8 cellular contexts compared by ENCODE assay signal in genomic region chr2:120441744-120442471, GRCh38.
DNase-seq lines count a peak whose midpoint lies in the region; ATAC-seq and TF ChIP-seq lines count a peak whose summit lies in the region.

No MANE protein-coding gene starts in this region.

- H3K4me1 Mint-ChIP-seq in T-cell, result peaks cover 6 to 12% (median 6%) of the 10 kb centered on the region in 3 donors

- peak overlapping the region; percentile 43 to 74 (median 60) for H3K4me3 Mint-ChIP-seq in T-cell

- no peaks in the 10 kb centered on the region; the same call in 1 of the 2 replicates for H3K4me1 ChIP-seq in HUES64 (ENCODE audit: insufficient read depth, low read length)
- no peaks in the 10 kb centered on the region for H3K4me1 ChIP-seq in A673 (ENCODE audit: insufficient read depth, low read length, poor library complexity, severe bottlenecking)

- H3K36me3 ChIP-seq in HUES64 (ENCODE audit: insufficient read depth, low read length) (no peaks in the 10 kb centered on the region), A673 (ENCODE audit: insufficient read depth, low read length, poor library complexity, severe bottlenecking) (no peaks in the 10 kb centered on the region)

- peaks cover 47 to 57% of the 10 kb centered on the region in 2 donors for H3K27me3 Mint-ChIP-seq in T-cell

- H3K27ac Mint-ChIP-seq in T-cell, result no peak overlapping the region

- ATAC-seq in T-cell (replicated peaks in 1 of 4) (no peak), left cardiac atrium (peak; percentile 64 to 75), GM19397 (IDR thresholded peaks at IDR 0.05; ENCODE audit: unreplicated experiment) (no peak)

- BruUV-seq in A673 (replicated peaks; lab: Mats Ljungman, UMichigan), result no TSS peak

- POLR2A ChIA-PET in T-cell (lab: Charles Lee) (no interaction called here), A673 (lab: Charles Lee; ENCODE audit: low non-redundant PET) (no interaction called here)

- CTCF ChIA-PET in T-cell (lab: Charles Lee), result no interaction called here
- CTCF ChIA-PET in A673 (lab: Charles Lee), result no interaction called here

- H3K4me3 ChIP-seq in HUES64 (ENCODE audit: low read length), result peak overlapping the region; percentile 54
- no peak overlapping the region for H3K4me3 ChIP-seq in A673 (ENCODE audit: low read depth, low read length, poor library complexity, severe bottlenecking)

- 5% methylated on average over 41 of the region's 41 CpGs for WGBS in HUES64

- intact Hi-C loops in left cardiac atrium (cut with DNase I) (loop anchor here (5.0 to 10.0 kb wide), 2 partner anchors 80 to 113 kb away; no protein-coding TSS in a partner anchor), A673 (cut with micrococcal nuclease; ENCODE audit: unreplicated experiment) (no loop called here)

- H3K9me3 ChIP-seq in HUES64 (ENCODE audit: insufficient read depth, low read depth, low read length) (no peaks in the 10 kb centered on the region), A673 (ENCODE audit: low read depth, low read length, poor library complexity, severe bottlenecking) (no peaks in the 10 kb centered on the region)

- peaks cover 92% of the 10 kb centered on the region for H3K27me3 ChIP-seq in HUES64 (ENCODE audit: insufficient read depth, low read length)
- H3K27me3 ChIP-seq in A673 (replicated peaks; ENCODE audit: insufficient read depth, low read depth, low read length, poor library complexity), result peaks cover 19% of the 10 kb centered on the region

- no peak for DNase-seq in T-cell
- peak; percentile 67 for DNase-seq in left cardiac atrium
- peak; percentile 89 for DNase-seq in pons (ENCODE audit: low spot score)
- DNase-seq in A172 (ENCODE audit: low spot score), result no peak
- no peak for DNase-seq in A673 (ENCODE audit: low spot score)
- DNase-seq in glomerular visceral epithelial cell (ENCODE audit: extremely low spot score), result no peak

- H3K36me3 Mint-ChIP-seq in T-cell, result no peaks in the 10 kb centered on the region

- no peak overlapping the region for H3K27ac ChIP-seq in HUES64 (ENCODE audit: low read depth, low read length)
- no peak overlapping the region for H3K27ac ChIP-seq in A673 (ENCODE audit: low read depth, low read length, poor library complexity, severe bottlenecking)

- no peak for TF ChIP-seq CTCF in A673 (conservative IDR thresholded peaks at IDR 0.05; ENCODE audit: low read depth, low read length)

- 0 out of 2 replicates have a peak overlapping the region, but pooled peaks have one; percentile 8 for H3K9ac ChIP-seq in HUES64 (ENCODE audit: low read depth, low read length)

- no peaks in the 10 kb centered on the region for H3K9me3 Mint-ChIP-seq in T-cell

Comparison
In these comparisons a context has a peak if more than half of its experiments do, and no peak if none do; other contexts are left out.
1. ATAC-seq: peak in left cardiac atrium (2 of 2); none in T-cell (0 of 4) and GM19397 (single experiment).
2. DNase-seq: peak in left cardiac atrium (single experiment) and pons (single experiment); none in T-cell (0 of 34), A172 (single experiment), A673 (single experiment) and glomerular visceral epithelial cell (single experiment).